ENCODE assay signal across 12 cellular contexts in the genomic region with DNA sequence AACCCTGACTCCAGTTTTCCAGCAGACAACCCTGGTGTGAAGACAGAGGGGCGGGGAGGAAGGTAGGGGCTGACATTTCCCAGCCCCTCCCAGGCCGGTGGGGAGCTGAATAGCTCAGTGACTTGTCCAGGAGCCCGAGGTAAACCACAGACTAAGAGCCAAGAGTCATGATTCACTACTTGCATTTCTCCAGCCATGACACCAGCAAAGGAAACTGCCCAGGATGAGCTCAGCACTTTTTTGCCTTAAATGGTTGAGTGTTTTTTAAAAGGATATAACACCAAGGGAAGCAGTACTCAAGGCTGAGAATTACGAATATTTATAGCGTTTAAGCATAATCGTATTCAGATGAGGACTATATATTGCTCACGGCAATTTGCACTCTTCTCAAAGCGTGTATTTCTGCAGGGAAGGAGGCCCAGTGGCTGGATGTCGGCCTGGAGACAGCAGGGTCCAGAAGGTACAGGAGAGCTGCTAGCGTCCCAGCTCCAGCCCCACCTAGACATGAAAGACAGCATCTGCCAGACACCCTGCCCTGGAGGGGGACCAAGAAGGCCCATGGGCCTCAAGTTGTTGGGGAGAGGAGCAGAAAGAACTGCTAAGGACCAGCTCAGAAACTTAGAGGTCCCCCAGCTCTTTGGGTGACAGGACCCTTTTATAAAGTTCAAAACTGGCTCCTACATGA.
DNase-seq lines count a peak whose midpoint lies in the region; ATAC-seq and TF ChIP-seq lines count a peak whose summit lies in the region.
"Had no signal": no experiment of that assay in that cellular context is flagged by ENCODE, and none has a peak within 500 bp of the region (broad histone marks: within the 10 kb centered on the region; RNA-seq: fewer than 3 reads in every experiment).

No MANE protein-coding gene starts in this region.

- DNase-seq in GDM1 (lab: John Stamatoyannopoulos, UW) = peak; percentile 62
- DNase-seq in astrocyte of the hippocampus (ENCODE audit: low read depth, low spot score) = peak; percentile 91
- peak; percentile 94 for DNase-seq in kidney tubule cell (ENCODE audit: low spot score)
- DNase-seq in body of pancreas = no peak
- no peak for DNase-seq in COR-L47 (lab: John Stamatoyannopoulos, UW)
- DNase-seq: DMS 273 treated with DMSO at 0.1 percent for 48 hours, NCI-H1694, SJCRH30 had no signal

- H3K4me3 ChIP-seq in KMS-11 (IDR thresholded peaks at IDR 0.05; ENCODE audit: insufficient read depth, low read depth, low read length) (no peak overlapping the region), body of pancreas (no peak overlapping the region)
- H3K4me3 ChIP-seq: neural progenitor cell, SJCRH30 had no signal

- H3K4me2 ChIP-seq in KMS-11 = peak overlapping the region; percentile 77
- H3K4me2 ChIP-seq: neural progenitor cell had no signal

- no peaks in the 10 kb centered on the region for H4K20me1 ChIP-seq in KMS-11 (ENCODE audit: insufficient read depth)

- H3K9ac ChIP-seq in KMS-11 = peak overlapping the region; percentile 49; the same call in 1 of the 2 replicates
- H3K9ac ChIP-seq: neural progenitor cell had no signal

- WGBS in body of pancreas, 2 donors = 56 to 59% methylated on average over 9 to 10 of the region's 10 CpGs

- intact Hi-C loops in body of pancreas (cut with DNase I) = no loop called here

- no peak for TF ChIP-seq POLR2A in body of pancreas (IDR thresholded peaks at IDR 0.05)

- peak overlapping the region; percentile 81 for H3K27ac ChIP-seq in KMS-11
- no peak overlapping the region for H3K27ac ChIP-seq in body of pancreas
- H3K27ac ChIP-seq: neural progenitor cell, SJCRH30 had no signal

- no peaks in the 10 kb centered on the region for H3K9me3 ChIP-seq in body of pancreas
- H3K9me3 ChIP-seq: SJCRH30 had no signal

- TF ChIP-seq CTCF in KMS-11 (conservative IDR thresholded peaks at IDR 0.05; ENCODE audit: low read depth, low read length) = no peak
- TF ChIP-seq CTCF in body of pancreas (IDR thresholded peaks at IDR 0.05) = no peak

- H2AFZ ChIP-seq in KMS-11 (ENCODE audit: low read depth) = peak overlapping the region; percentile 34; the same call in 1 of the 2 replicates
- H2AFZ ChIP-seq: neural progenitor cell had no signal

- no peaks in the 10 kb centered on the region for H3K27me3 ChIP-seq in KMS-11 (ENCODE audit: insufficient read depth, low read depth)
- H3K27me3 ChIP-seq in body of pancreas = no peaks in the 10 kb centered on the region
- H3K27me3 ChIP-seq: neural progenitor cell, SJCRH30 had no signal

- peaks cover 32% of the 10 kb centered on the region for H3K4me1 ChIP-seq in KMS-11 (ENCODE audit: low read depth, poor library complexity, severe bottlenecking)
- H3K4me1 ChIP-seq in body of pancreas = no peaks in the 10 kb centered on the region
- H3K4me1 ChIP-seq: SJCRH30 had no signal

- no peak for ATAC-seq in body of pancreas
- ATAC-seq in GM18909 (IDR thresholded peaks at IDR 0.05; ENCODE audit: poor library complexity, unreplicated experiment) = no peak
- no peak for ATAC-seq in GM19351 (IDR thresholded peaks at IDR 0.05; ENCODE audit: unreplicated experiment)

- H3K79me2 ChIP-seq in KMS-11 (ENCODE audit: insufficient read depth, low read depth) = no peaks in the 10 kb centered on the region

- H3K36me3 ChIP-seq in KMS-11 (ENCODE audit: insufficient read depth) (no peaks in the 10 kb centered on the region), body of pancreas (replicated peaks in 1 of 2; ENCODE audit: insufficient read depth in 1 of 2, low read depth in 2 of 2) (no peaks in the 10 kb centered on the region)
- H3K36me3 ChIP-seq: neural progenitor cell, SJCRH30 had no signal

Comparison
In these comparisons a context has a peak if more than half of its experiments do, and no peak if none do; other contexts are left out.
1. DNase-seq: peak in GDM1 (single experiment), astrocyte of the hippocampus (single experiment) and kidney tubule cell (single experiment); none in body of pancreas (0 of 4) and COR-L47 (single experiment).